Comparison of ENCODE assay signal across 1 cellular context in genomic region chr5:131461742-131462141, GRCh38.
A peak's percentile ranks its signal among the peaks of the same experiment; 100 is the strongest.
TF ChIP-seq lines count a peak whose summit lies in the region.

No MANE protein-coding gene starts in this region.

TF ChIP-seq in HepG2, 621 proteins besides CTCF, POLR2A, EP300 and RAD21 (continued from another document):
- TF ChIP-seq, protein P1, sequence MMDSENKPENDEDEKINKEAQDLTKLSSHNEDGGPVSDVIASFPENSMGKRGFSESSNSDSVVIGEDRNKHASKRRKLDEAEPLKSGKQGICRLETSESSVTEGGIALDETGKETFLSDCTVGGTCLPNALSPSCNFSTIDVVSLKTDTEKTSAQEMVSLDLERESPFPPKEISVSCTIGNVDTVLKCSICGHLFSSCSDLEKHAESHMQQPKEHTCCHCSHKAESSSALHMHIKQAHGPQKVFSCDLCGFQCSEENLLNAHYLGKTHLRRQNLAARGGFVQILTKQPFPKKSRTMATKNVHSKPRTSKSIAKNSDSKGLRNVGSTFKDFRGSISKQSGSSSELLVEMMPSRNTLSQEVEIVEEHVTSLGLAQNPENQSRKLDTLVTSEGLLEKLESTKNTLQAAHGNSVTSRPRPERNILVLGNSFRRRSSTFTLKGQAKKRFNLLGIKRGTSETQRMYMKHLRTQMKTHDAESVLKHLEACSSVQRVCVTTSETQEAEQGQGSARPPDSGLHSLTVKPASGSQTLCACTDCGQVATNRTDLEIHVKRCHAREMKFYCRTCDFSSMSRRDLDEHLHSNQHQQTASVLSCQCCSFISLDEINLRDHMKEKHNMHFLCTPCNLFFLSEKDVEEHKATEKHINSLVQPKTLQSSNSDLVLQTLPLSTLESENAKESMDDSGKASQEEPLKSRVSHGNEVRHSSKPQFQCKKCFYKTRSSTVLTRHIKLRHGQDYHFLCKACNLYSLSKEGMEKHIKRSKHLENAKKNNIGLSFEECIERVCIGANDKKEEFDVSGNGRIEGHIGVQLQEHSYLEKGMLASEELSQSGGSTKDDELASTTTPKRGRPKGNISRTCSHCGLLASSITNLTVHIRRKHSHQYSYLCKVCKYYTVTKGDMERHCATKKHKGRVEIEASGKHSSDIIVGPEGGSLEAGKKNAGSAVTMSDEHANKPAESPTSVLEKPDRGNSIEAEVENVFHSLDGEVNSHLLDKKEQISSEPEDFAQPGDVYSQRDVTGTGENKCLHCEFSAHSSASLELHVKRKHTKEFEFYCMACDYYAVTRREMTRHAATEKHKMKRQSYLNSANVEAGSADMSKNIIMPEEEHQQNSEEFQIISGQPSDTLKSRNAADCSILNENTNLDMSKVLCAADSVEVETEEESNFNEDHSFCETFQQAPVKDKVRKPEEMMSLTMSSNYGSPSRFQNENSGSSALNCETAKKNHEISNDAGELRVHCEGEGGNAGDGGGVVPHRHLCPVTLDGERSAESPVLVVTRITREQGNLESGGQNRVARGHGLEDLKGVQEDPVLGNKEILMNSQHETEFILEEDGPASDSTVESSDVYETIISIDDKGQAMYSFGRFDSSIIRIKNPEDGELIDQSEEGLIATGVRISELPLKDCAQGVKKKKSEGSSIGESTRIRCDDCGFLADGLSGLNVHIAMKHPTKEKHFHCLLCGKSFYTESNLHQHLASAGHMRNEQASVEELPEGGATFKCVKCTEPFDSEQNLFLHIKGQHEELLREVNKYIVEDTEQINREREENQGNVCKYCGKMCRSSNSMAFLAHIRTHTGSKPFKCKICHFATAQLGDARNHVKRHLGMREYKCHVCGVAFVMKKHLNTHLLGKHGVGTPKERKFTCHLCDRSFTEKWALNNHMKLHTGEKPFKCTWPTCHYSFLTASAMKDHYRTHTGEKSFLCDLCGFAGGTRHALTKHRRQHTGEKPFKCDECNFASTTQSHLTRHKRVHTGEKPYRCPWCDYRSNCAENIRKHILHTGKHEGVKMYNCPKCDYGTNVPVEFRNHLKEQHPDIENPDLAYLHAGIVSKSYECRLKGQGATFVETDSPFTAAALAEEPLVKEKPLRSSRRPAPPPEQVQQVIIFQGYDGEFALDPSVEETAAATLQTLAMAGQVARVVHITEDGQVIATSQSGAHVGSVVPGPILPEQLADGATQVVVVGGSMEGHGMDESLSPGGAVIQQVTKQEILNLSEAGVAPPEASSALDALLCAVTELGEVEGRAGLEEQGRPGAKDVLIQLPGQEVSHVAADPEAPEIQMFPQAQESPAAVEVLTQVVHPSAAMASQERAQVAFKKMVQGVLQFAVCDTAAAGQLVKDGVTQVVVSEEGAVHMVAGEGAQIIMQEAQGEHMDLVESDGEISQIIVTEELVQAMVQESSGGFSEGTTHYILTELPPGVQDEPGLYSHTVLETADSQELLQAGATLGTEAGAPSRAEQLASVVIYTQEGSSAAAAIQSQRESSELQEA (CRISPR knock-in tag; IDR thresholded peaks at IDR 0.05; ENCODE audit: not compliant biosample characterization), result no peak
- no peak for TF ChIP-seq RORA (CRISPR knock-in tag; IDR thresholded peaks at IDR 0.05)
- TF ChIP-seq AFF4 (CRISPR knock-in tag; IDR thresholded peaks at IDR 0.05), result no peak
- no peak for TF ChIP-seq ZNF343 (CRISPR knock-in tag; IDR thresholded peaks at IDR 0.05)
- TF ChIP-seq, protein P2, sequence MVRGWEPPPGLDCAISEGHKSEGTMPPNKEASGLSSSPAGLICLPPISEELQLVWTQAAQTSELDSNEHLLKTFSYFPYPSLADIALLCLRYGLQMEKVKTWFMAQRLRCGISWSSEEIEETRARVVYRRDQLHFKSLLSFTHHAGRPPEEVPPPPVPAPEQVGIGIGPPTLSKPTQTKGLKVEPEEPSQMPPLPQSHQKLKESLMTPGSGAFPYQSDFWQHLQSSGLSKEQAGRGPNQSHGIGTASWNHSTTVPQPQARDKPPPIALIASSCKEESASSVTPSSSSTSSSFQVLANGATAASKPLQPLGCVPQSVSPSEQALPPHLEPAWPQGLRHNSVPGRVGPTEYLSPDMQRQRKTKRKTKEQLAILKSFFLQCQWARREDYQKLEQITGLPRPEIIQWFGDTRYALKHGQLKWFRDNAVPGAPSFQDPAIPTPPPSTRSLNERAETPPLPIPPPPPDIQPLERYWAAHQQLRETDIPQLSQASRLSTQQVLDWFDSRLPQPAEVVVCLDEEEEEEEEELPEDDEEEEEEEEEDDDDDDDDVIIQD (CRISPR knock-in tag; IDR thresholded peaks at IDR 0.05; ENCODE audit: low read depth), result peak; percentile 87; the same call in 1 of the 2 replicates
- TF ChIP-seq PAX8 (CRISPR knock-in tag; IDR thresholded peaks at IDR 0.05; ENCODE audit: borderline replicate concordance), result no peak
- no peak for TF ChIP-seq HNF4G (IDR thresholded peaks at IDR 0.05; ENCODE audit: borderline replicate concordance, low read depth, low read length)
- no peak for TF ChIP-seq HNF4G (CRISPR knock-in tag; IDR thresholded peaks at IDR 0.05; ENCODE audit: borderline replicate concordance, low read depth)
- no peak for TF ChIP-seq FOXK1 (CRISPR knock-in tag; IDR thresholded peaks at IDR 0.05; ENCODE audit: borderline replicate concordance, low read depth)
- TF ChIP-seq NFKBIZ (CRISPR knock-in tag; IDR thresholded peaks at IDR 0.05), result no peak
- peak; percentile 31; the same call in 1 of the 2 replicates for TF ChIP-seq CEBPB (IDR thresholded peaks at IDR 0.05; ENCODE audit: borderline replicate concordance, low read depth, low read length)
- no peak for TF ChIP-seq JDP2 (CRISPR knock-in tag; IDR thresholded peaks at IDR 0.05; ENCODE audit: borderline replicate concordance)
- TF ChIP-seq MTF1 (CRISPR knock-in tag; IDR thresholded peaks at IDR 0.05), result no peak
- TF ChIP-seq MXD4 (CRISPR knock-in tag; IDR thresholded peaks at IDR 0.05), result no peak
- no peak for TF ChIP-seq ZNF503 (CRISPR knock-in tag; IDR thresholded peaks at IDR 0.05)
